12 cellular contexts compared by ENCODE assay signal in genomic region chr3:4993276-4994143, GRCh38. TPM values are rescaled to one million over a fixed set of nuclear protein-coding genes. Genes with fewer than 3 reads are reported as not detected.
DNase-seq lines count a peak whose midpoint lies in the region; ATAC-seq and TF ChIP-seq lines count a peak whose summit lies in the region.
"Had no signal": no experiment of that assay in that cellular context is flagged by ENCODE, and none has a peak within 500 bp of the region (broad histone marks: within the 10 kb centered on the region; RNA-seq: fewer than 3 reads in every experiment).

No MANE protein-coding gene starts in this region.

- H3K4me3 ChIP-seq in Loucy (ENCODE audit: low read length, poor library complexity, severe bottlenecking) (no peak overlapping the region), esophagus muscularis mucosa (no peak overlapping the region), skin epidermis (no peak overlapping the region)
- H3K4me3 ChIP-seq: prostate gland had no signal

- H3K4me1 ChIP-seq in Loucy (ENCODE audit: insufficient read depth, low read length, poor library complexity, severe bottlenecking) (peaks cover 39% of the 10 kb centered on the region), esophagus muscularis mucosa (peaks cover 12 to 26% (median 24%) of the 10 kb centered on the region in 4 donors)
- H3K4me1 ChIP-seq: prostate gland had no signal

- H3K27me3 ChIP-seq in Loucy (ENCODE audit: insufficient read depth, low read length, poor library complexity, severe bottlenecking) (no peaks in the 10 kb centered on the region), esophagus muscularis mucosa (no peaks in the 10 kb centered on the region)

- H3K9me2 ChIP-seq in Loucy (replicated peaks; ENCODE audit: low read depth, low read length): no peaks in the 10 kb centered on the region

- TF ChIP-seq EP300 in esophagus muscularis mucosa (IDR thresholded peaks at IDR 0.05): no peak

- intact Hi-C loops in esophagus muscularis mucosa (cut with DNase I): no loop called here

- ATAC-seq in GM21390 (IDR thresholded peaks at IDR 0.05; ENCODE audit: unreplicated experiment) (no peak), HG02981 (IDR thresholded peaks at IDR 0.05; ENCODE audit: unreplicated experiment) (no peak)
- ATAC-seq: HepG2 had no signal

- H3K36me3 ChIP-seq in Loucy (ENCODE audit: insufficient read depth, low read length) (no peaks in the 10 kb centered on the region), esophagus muscularis mucosa (no peaks in the 10 kb centered on the region)
- H3K36me3 ChIP-seq: prostate gland had no signal

- H3K27ac ChIP-seq in esophagus muscularis mucosa (replicated peaks in 1 of 4) (peak overlapping the region in 1 of 4 donors; percentile 32), skin epidermis (peak overlapping the region in 16 of 21 experiments; percentile 10 to 85 (median 59))

- no peaks in the 10 kb centered on the region for H3F3A ChIP-seq in Loucy (ENCODE audit: low read depth)

- H3K9me3 ChIP-seq in Loucy (ENCODE audit: insufficient read depth, low read depth, low read length) (no peaks in the 10 kb centered on the region), esophagus muscularis mucosa (no peaks in the 10 kb centered on the region)
- H3K9me3 ChIP-seq: prostate gland had no signal

- H4K20me1 ChIP-seq in Loucy (ENCODE audit: insufficient read depth, low read length, poor library complexity, severe bottlenecking): no peaks in the 10 kb centered on the region

- H2AFZ ChIP-seq in Loucy (ENCODE audit: low read length): peak overlapping the region; percentile 18; the same call in 1 of the 2 replicates

- no peak overlapping the region for H3K9ac ChIP-seq in Loucy (ENCODE audit: low read depth, low read length, poor library complexity, severe bottlenecking)

- peak; percentile 47 for DNase-seq in activated CD8-positive, alpha-beta memory T cell treated with anti-CD3 and anti-CD28 coated beads, Interleukin-2, amount 50 U/mL, for 48 hours
- peak; percentile 66 for DNase-seq in esophagus muscularis mucosa (ENCODE audit: extremely low spot score)
- no peak for DNase-seq in GDM1 (lab: John Stamatoyannopoulos, UW)
- DNase-seq: amygdala; CD4-positive, CD25-positive, alpha-beta regulatory T cell; NCI-H1105 had no signal

- no peak for TF ChIP-seq POLR2A in esophagus muscularis mucosa (IDR thresholded peaks at IDR 0.05; ENCODE audit: low read depth)

- no peaks in the 10 kb centered on the region for H3K79me2 ChIP-seq in Loucy (ENCODE audit: insufficient read depth, low read length)

- no peak overlapping the region for H3K4me2 ChIP-seq in Loucy (ENCODE audit: low read depth, low read length, poor library complexity, severe bottlenecking)

- WGBS in esophagus muscularis mucosa: 93% methylated on average over 4 of the region's 4 CpGs

- TF ChIP-seq CTCF in Loucy (conservative IDR thresholded peaks at IDR 0.05; ENCODE audit: low read length) (no peak), esophagus muscularis mucosa (IDR thresholded peaks at IDR 0.05) (no peak)

RNA-seq across cellular contexts. Expression of gene BHLHE40, which starts 14.3 kb away (rescaled TPM):
- 100 to 1,000 TPM in 1 of 4 donors, 10 to 100 TPM in 2, 1 to 10 TPM in 1; 8.3 to 170 (median 19.4) TPM for total RNA-seq in esophagus muscularis mucosa
